In the genomic region with DNA sequence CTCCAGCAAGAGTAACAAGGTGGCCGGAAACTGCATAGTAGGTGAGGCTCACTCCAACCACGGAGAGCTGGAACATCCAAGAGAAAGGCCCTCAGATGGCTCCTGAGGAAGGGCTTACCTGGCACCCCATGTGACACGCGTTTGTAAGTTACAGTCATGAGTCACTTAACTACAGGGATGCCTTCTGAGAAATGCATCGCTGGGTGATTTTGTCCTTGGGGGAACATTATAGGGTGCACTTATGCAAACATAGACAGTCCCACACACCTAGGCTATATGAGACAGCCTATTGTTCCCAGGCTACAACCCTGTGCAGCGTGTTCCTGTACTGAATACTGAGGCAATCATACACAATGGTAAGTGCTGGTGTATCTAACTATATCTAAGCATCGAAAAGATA, we compare ENCODE assay signal across 19 cellular contexts.
"Had no signal": no experiment of that assay in that cellular context is flagged by ENCODE, and none has a peak within 500 bp of the region (broad histone marks: within the 10 kb centered on the region; RNA-seq: fewer than 3 reads in every experiment).

No MANE protein-coding gene starts in this region.

- H3K27me3 ChIP-seq: spleen, tibial nerve, upper lobe of right lung, vagina had no signal

- H3K36me3 ChIP-seq: prostate gland, spleen, thoracic aorta, tibial nerve, upper lobe of right lung, vagina had no signal

- H3K9me3 Mint-ChIP-seq: effector memory CD8-positive, alpha-beta T cell; naive thymus-derived CD4-positive, alpha-beta T cell; nephron progenitor cell; stimulated activated naive B cell treated with anti-CD40 and anti-IgM and Interleukin-4, amounts not matched to agents 10 μg/mL and 1 μg/mL and 100 μg/mL, for 72 hours; stimulated activated naive CD8-positive, alpha-beta T cell treated with anti-CD3 and anti-CD28 coated beads, Interleukin-15, Interleukin-2, amounts not matched to agents 100 ng/mL and 50 ng/mL, for 24 hours had no signal

- H3K4me3 Mint-ChIP-seq: effector memory CD8-positive, alpha-beta T cell; naive thymus-derived CD4-positive, alpha-beta T cell; nephron progenitor cell; stimulated activated naive B cell treated with anti-CD40 and anti-IgM and Interleukin-4, amounts not matched to agents 10 μg/mL and 1 μg/mL and 100 μg/mL, for 72 hours; stimulated activated naive CD8-positive, alpha-beta T cell treated with anti-CD3 and anti-CD28 coated beads, Interleukin-15, Interleukin-2, amounts not matched to agents 100 ng/mL and 50 ng/mL, for 24 hours had no signal

- DNase-seq: cortex of kidney; effector memory CD8-positive, alpha-beta T cell; left ventricle myocardium superior; midbrain; naive thymus-derived CD4-positive, alpha-beta T cell; nephron progenitor cell; nucleus accumbens; spleen; stimulated activated CD4-positive, alpha-beta T cell treated with anti-CD3 and anti-CD28 coated beads, Interleukin-4, amount 100 ng/mL, for 4 hours had no signal

- ATAC-seq: effector memory CD8-positive, alpha-beta T cell; left ventricle myocardium superior; naive thymus-derived CD4-positive, alpha-beta T cell had no signal

- FAIRE-seq: keratinocyte had no signal

- H3K27ac ChIP-seq: skin epidermis, thoracic aorta, vagina had no signal

- H3K4me3 ChIP-seq: lung, prostate gland, skin epidermis, thoracic aorta, vagina had no signal

- H3K27ac Mint-ChIP-seq: naive thymus-derived CD4-positive, alpha-beta T cell; nephron progenitor cell; stimulated activated naive B cell treated with anti-CD40 and anti-IgM and Interleukin-4, amounts not matched to agents 10 μg/mL and 1 μg/mL and 100 μg/mL, for 72 hours; stimulated activated naive CD8-positive, alpha-beta T cell treated with anti-CD3 and anti-CD28 coated beads, Interleukin-15, Interleukin-2, amounts not matched to agents 100 ng/mL and 50 ng/mL, for 24 hours had no signal

- H3K9me3 ChIP-seq: prostate gland, spleen, thoracic aorta, tibial nerve, upper lobe of right lung, vagina had no signal

- H3K27me3 Mint-ChIP-seq: stimulated activated naive B cell treated with anti-CD40 and anti-IgM and Interleukin-4, amounts not matched to agents 10 μg/mL and 1 μg/mL and 100 μg/mL, for 72 hours; stimulated activated naive CD8-positive, alpha-beta T cell treated with anti-CD3 and anti-CD28 coated beads, Interleukin-15, Interleukin-2, amounts not matched to agents 100 ng/mL and 50 ng/mL, for 24 hours had no signal
